ENCODE assay signal across 9 cellular contexts in genomic region chr1:145955436-145955835, GRCh38. TPM values are rescaled to one million over a fixed set of nuclear protein-coding genes. Genes with fewer than 3 reads are reported as not detected.
A peak's percentile ranks its signal among the peaks of the same experiment; 100 is the strongest.
DNase-seq lines count a peak whose midpoint lies in the region; ATAC-seq and TF ChIP-seq lines count a peak whose summit lies in the region.
"Had no signal": no experiment of that assay in that cellular context is flagged by ENCODE, and none has a peak within 500 bp of the region (broad histone marks: within the 10 kb centered on the region; RNA-seq: fewer than 3 reads in every experiment).

No MANE protein-coding gene starts in this region.

- peak overlapping the region; percentile 72 for H3K4me3 ChIP-seq in astrocyte of the cerebellum (ENCODE audit: low read depth, low read length)
- H3K4me3 ChIP-seq in mesodermal cell (ENCODE audit: extremely low read depth, insufficient read depth, low read length, poor library complexity, severe bottlenecking) = peak overlapping the region; percentile 69
- no peak overlapping the region for H3K4me3 ChIP-seq in tibial nerve

- peaks cover 75% of the 10 kb centered on the region for H3K4me1 Mint-ChIP-seq in activated naive CD4-positive, alpha-beta T cell treated with anti-CD3 and anti-CD28 coated beads, Interleukin-2, amount 10 ng/mL, durations not matched to agents 7 days and 5 days
- H3K4me1 Mint-ChIP-seq in activated naive CD4-positive, alpha-beta T cell treated with anti-CD3 and anti-CD28 coated beads for 36 hours (ENCODE audit: low read depth) = peaks cover 68% of the 10 kb centered on the region

- WGBS in mesodermal cell (ENCODE audit: insufficient coverage in 2 of 2), 2 experiments = no CpG with 5 or more reads among the region's 2 CpGs
- WGBS in tibial nerve, 2 donors = 28 to 35% methylated on average over 2 of the region's 2 CpGs

- intact Hi-C loops in activated naive CD4-positive, alpha-beta T cell treated with anti-CD3 and anti-CD28 coated beads for 36 hours (cut with micrococcal nuclease) = no loop called here

- no peaks in the 10 kb centered on the region for H3K27me3 ChIP-seq in tibial nerve

- CTCF ChIA-PET in activated naive CD4-positive, alpha-beta T cell treated with anti-CD3 and anti-CD28 coated beads, Interleukin-2, amount 10 ng/mL, durations not matched to agents 7 days and 5 days (lab: Charles Lee) = no interaction called here
- CTCF ChIA-PET in activated naive CD4-positive, alpha-beta T cell treated with anti-CD3 and anti-CD28 coated beads for 36 hours (lab: Charles Lee) = interaction anchor here (1.0 to 1.3 kb wide), 2 partner anchors 8 to 28 kb away, joined by 3 to 6 read pairs; partner anchors contain the start of gene RBM8A

- in situ Hi-C loops in astrocyte of the cerebellum (cut with HindIII; ENCODE audit: low sequenced_read_pairs) = no loop called here

- H3K9me3 ChIP-seq in mesodermal cell (ENCODE audit: control insufficient read depth, low read length) (no peaks in the 10 kb centered on the region), tibial nerve (no peaks in the 10 kb centered on the region)

- peaks cover 18% of the 10 kb centered on the region for H3K4me1 ChIP-seq in mesodermal cell (ENCODE audit: control insufficient read depth, insufficient read depth, low read length, poor library complexity, severe bottlenecking)
- peaks cover 0 to 74% (median 35%) of the 10 kb centered on the region in 4 donors for H3K4me1 ChIP-seq in tibial nerve

- H3K36me3 ChIP-seq in mesodermal cell (ENCODE audit: control insufficient read depth, insufficient read depth, low read length) (peaks cover 28% of the 10 kb centered on the region), tibial nerve (no peaks in the 10 kb centered on the region)

- peak overlapping the region; percentile 87 for H3K4me3 Mint-ChIP-seq in activated naive CD4-positive, alpha-beta T cell treated with anti-CD3 and anti-CD28 coated beads, Interleukin-2, amount 10 ng/mL, durations not matched to agents 7 days and 5 days
- H3K4me3 Mint-ChIP-seq in activated naive CD4-positive, alpha-beta T cell treated with anti-CD3 and anti-CD28 coated beads for 36 hours = no peak overlapping the region

- ATAC-seq in GM18870 (IDR thresholded peaks at IDR 0.05; ENCODE audit: unreplicated experiment) = no peak

- peaks cover 11% of the 10 kb centered on the region for H3K27me3 Mint-ChIP-seq in activated naive CD4-positive, alpha-beta T cell treated with anti-CD3 and anti-CD28 coated beads, Interleukin-2, amount 10 ng/mL, durations not matched to agents 7 days and 5 days
- H3K27me3 Mint-ChIP-seq in activated naive CD4-positive, alpha-beta T cell treated with anti-CD3 and anti-CD28 coated beads for 36 hours (ENCODE audit: low read depth) = no peaks in the 10 kb centered on the region

- TF ChIP-seq CTCF in astrocyte of the cerebellum (IDR thresholded peaks at IDR 0.05; ENCODE audit: low read depth, low read length, missing control alignments) = no peak
- TF ChIP-seq CTCF in tibial nerve (IDR thresholded peaks at IDR 0.05) = no peak

- H3K27ac Mint-ChIP-seq in activated naive CD4-positive, alpha-beta T cell treated with anti-CD3 and anti-CD28 coated beads, Interleukin-2, amount 10 ng/mL, durations not matched to agents 7 days and 5 days = no peak overlapping the region
- no peak overlapping the region for H3K27ac Mint-ChIP-seq in activated naive CD4-positive, alpha-beta T cell treated with anti-CD3 and anti-CD28 coated beads for 36 hours

- TF ChIP-seq POLR2A in tibial nerve (IDR thresholded peaks at IDR 0.05) = no peak

- H3K27ac ChIP-seq in mesodermal cell (ENCODE audit: low read depth, low read length, severe bottlenecking) (no peak overlapping the region), tibial nerve (peak overlapping the region; percentile 91 to 97 (median 96))

- DNase-seq in activated naive CD4-positive, alpha-beta T cell treated with anti-CD3 and anti-CD28 coated beads, Interleukin-2, amount 10 ng/mL, durations not matched to agents 7 days and 5 days = no peak
- no peak for DNase-seq in activated naive CD4-positive, alpha-beta T cell treated with anti-CD3 and anti-CD28 coated beads for 36 hours
- DNase-seq in astrocyte of the cerebellum (ENCODE audit: low read depth) (no peak), tibial nerve (ENCODE audit: low spot score in 2 of 2) (no peak), NCI-H1436 (lab: John Stamatoyannopoulos, UW) (no peak), T-helper 9 cell (no peak)
- DNase-seq: activated naive CD4-positive, alpha-beta T cell had no signal

- peak in 1 of 2 donors; percentile 15 for TF ChIP-seq EP300 in tibial nerve (IDR thresholded peaks at IDR 0.05)

- H3K36me3 Mint-ChIP-seq in activated naive CD4-positive, alpha-beta T cell treated with anti-CD3 and anti-CD28 coated beads, Interleukin-2, amount 10 ng/mL, durations not matched to agents 7 days and 5 days = peaks cover 17% of the 10 kb centered on the region
- peaks cover 9% of the 10 kb centered on the region for H3K36me3 Mint-ChIP-seq in activated naive CD4-positive, alpha-beta T cell treated with anti-CD3 and anti-CD28 coated beads for 36 hours (ENCODE audit: low read depth)

- H3K9me3 Mint-ChIP-seq in activated naive CD4-positive, alpha-beta T cell treated with anti-CD3 and anti-CD28 coated beads, Interleukin-2, amount 10 ng/mL, durations not matched to agents 7 days and 5 days = no peaks in the 10 kb centered on the region
- no peaks in the 10 kb centered on the region for H3K9me3 Mint-ChIP-seq in activated naive CD4-positive, alpha-beta T cell treated with anti-CD3 and anti-CD28 coated beads for 36 hours

RNA-seq across cellular contexts. Expression of gene LIX1L, which starts 2.4 kb away (rescaled TPM):
- total RNA-seq in activated naive CD4-positive, alpha-beta T cell treated with anti-CD3 and anti-CD28 coated beads for 36 hours = 10 to 100 TPM; 43.6 to 44.3 TPM
- 35.9 TPM for polyA plus RNA-seq in mesodermal cell (2013, experiment 1 of 2)
- 30.4 TPM for polyA plus RNA-seq in mesodermal cell (2013, experiment 2 of 2)
- 10 to 100 TPM; 30.8 to 57.1 (median 41.5) TPM for total RNA-seq in tibial nerve

RNA-seq across cellular contexts. Expression of gene ANKRD34A, which starts 8.9 kb away (rescaled TPM):
- total RNA-seq in activated naive CD4-positive, alpha-beta T cell treated with anti-CD3 and anti-CD28 coated beads for 36 hours = 1 to 10 TPM; 3.7 to 4.3 TPM
- 1.1 TPM for polyA plus RNA-seq in mesodermal cell (2013, experiment 1 of 2)
- polyA plus RNA-seq in mesodermal cell (2013, experiment 2 of 2) = 0.71 TPM
- total RNA-seq in tibial nerve = 1 to 10 TPM in 2 of 4 donors, under 1 TPM in 2; 0.39 to 2.4 (median 1.3) TPM

RNA-seq across cellular contexts. Expression of gene POLR3GL, which starts 9.1 kb away (rescaled TPM):
- total RNA-seq in activated naive CD4-positive, alpha-beta T cell treated with anti-CD3 and anti-CD28 coated beads for 36 hours = 10 to 100 TPM; 32.0 to 34.0 TPM
- polyA plus RNA-seq in mesodermal cell (2013, experiment 1 of 2) = 28.8 TPM
- 30.3 TPM for polyA plus RNA-seq in mesodermal cell (2013, experiment 2 of 2)
- 10 to 100 TPM; 20.1 to 33.1 (median 28.9) TPM for total RNA-seq in tibial nerve

RNA-seq across cellular contexts. Expression of gene RBM8A, which starts 28.2 kb away (rescaled TPM):
- 100 to 1,000 TPM; 241 to 242 TPM for total RNA-seq in activated naive CD4-positive, alpha-beta T cell treated with anti-CD3 and anti-CD28 coated beads for 36 hours
- 161 TPM for polyA plus RNA-seq in mesodermal cell (2013, experiment 1 of 2)
- 144 TPM for polyA plus RNA-seq in mesodermal cell (2013, experiment 2 of 2)
- total RNA-seq in tibial nerve = 100 to 1,000 TPM; 113 to 157 (median 129) TPM

RNA-seq across cellular contexts. Expression of gene PEX11B, which starts 36.9 kb away (rescaled TPM):
- 10 to 100 TPM; 18.0 to 19.0 TPM for total RNA-seq in activated naive CD4-positive, alpha-beta T cell treated with anti-CD3 and anti-CD28 coated beads for 36 hours
- polyA plus RNA-seq in mesodermal cell (2013, experiment 1 of 2) = 24.0 TPM
- 23.8 TPM for polyA plus RNA-seq in mesodermal cell (2013, experiment 2 of 2)
- total RNA-seq in tibial nerve = 10 to 100 TPM; 27.9 to 35.2 (median 30.8) TPM

Comparison
In these comparisons a context has a peak if more than half of its experiments do, and no peak if none do; other contexts are left out.
1. H3K4me3 ChIP-seq: peak in astrocyte of the cerebellum (single experiment) and mesodermal cell (single experiment); none in tibial nerve (0 of 4).